10 cellular contexts compared by ENCODE assay signal in the genomic region with DNA sequence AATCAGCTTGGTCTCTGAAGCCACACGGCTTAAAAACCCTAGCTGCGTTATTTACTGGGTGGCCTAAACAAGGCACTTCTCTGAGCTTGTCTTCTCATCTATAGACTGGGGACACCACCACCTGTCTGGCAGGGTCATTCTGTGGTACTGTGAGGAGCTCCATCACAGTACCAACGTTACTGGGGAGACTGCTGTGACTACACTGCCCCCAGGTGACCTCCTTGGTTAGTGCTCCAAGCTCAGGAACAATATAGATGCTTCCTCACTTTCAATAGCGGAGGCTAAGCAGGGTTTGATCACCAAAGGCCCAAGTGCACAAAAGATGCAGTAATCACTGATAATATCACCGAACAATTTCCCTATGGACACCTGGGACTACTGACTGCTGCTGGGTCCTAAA. TPM values are rescaled to one million over a fixed set of nuclear protein-coding genes. Genes with fewer than 3 reads are reported as not detected.
DNase-seq lines count a peak whose midpoint lies in the region; ATAC-seq and TF ChIP-seq lines count a peak whose summit lies in the region.
"Had no signal": no experiment of that assay in that cellular context is flagged by ENCODE, and none has a peak within 500 bp of the region (broad histone marks: within the 10 kb centered on the region; RNA-seq: fewer than 3 reads in every experiment).

No MANE protein-coding gene starts in this region.

- no peak overlapping the region for H3K4me3 ChIP-seq in adrenal gland
- no peak overlapping the region for H3K4me3 ChIP-seq in testis
- H3K4me3 ChIP-seq: BLaER1 had no signal

- H3K27ac ChIP-seq in adrenal gland (no peak overlapping the region), testis (no peak overlapping the region)
- H3K27ac ChIP-seq: BLaER1 had no signal

- TF ChIP-seq CTCF in adrenal gland (IDR thresholded peaks at IDR 0.05) (peak; percentile 26 to 68 (median 53)), testis (IDR thresholded peaks at IDR 0.05) (peak in 2 of 3 experiments; percentile 26 to 47)

- DNase-seq in NCI-H2171 treated with DMSO at 0.1 percent for 48 hours (lab: John Stamatoyannopoulos, UW) (peak; percentile 71), NCI-H2171 (lab: John Stamatoyannopoulos, UW) (no peak), NCI-H774 (lab: John Stamatoyannopoulos, UW) (peak; percentile 79), adrenal gland (peak; percentile 45 to 78 (median 60)), iPS-NIHi7 (ENCODE audit: extremely low spot score) (peak; percentile 80), testis (peak; percentile 70)

- H3K9me3 ChIP-seq in adrenal gland (replicated peaks in 1 of 3) = no peaks in the 10 kb centered on the region
- no peaks in the 10 kb centered on the region for H3K9me3 ChIP-seq in testis
- H3K9me3 ChIP-seq: BLaER1 had no signal

- intact Hi-C loops in adrenal gland (cut with DNase I) (loop anchor here in 1 of 2 donors (5.0 kb wide), 1 partner anchor 55 kb away; no protein-coding TSS in a partner anchor), testis (cut with DNase I; ENCODE audit: low total_unique reads) (no loop called here)

- WGBS in adrenal gland, 4 donors = 48 to 57% (median 51%) methylated on average over 4 to 5 of the region's 5 CpGs
- WGBS in testis, 2 donors = 69 to 75% methylated on average over 4 to 5 of the region's 5 CpGs

- peaks cover 0 to 17% of the 10 kb centered on the region in 2 donors for H3K36me3 ChIP-seq in adrenal gland (replicated peaks in 1 of 2)
- H3K36me3 ChIP-seq in testis (ENCODE audit: low read depth, missing control alignments) = no peaks in the 10 kb centered on the region

- H3K27me3 ChIP-seq in adrenal gland (no peaks in the 10 kb centered on the region), testis (no peaks in the 10 kb centered on the region)
- H3K27me3 ChIP-seq: BLaER1 had no signal

- TF ChIP-seq POLR2A in adrenal gland (IDR thresholded peaks at IDR 0.05) (no peak), testis (IDR thresholded peaks at IDR 0.05) (no peak)

- ATAC-seq in HG02981 (IDR thresholded peaks at IDR 0.05; ENCODE audit: unreplicated experiment) (peak; percentile 67), HG03095 (IDR thresholded peaks at IDR 0.05; ENCODE audit: unreplicated experiment) (no peak)

- H3K4me1 ChIP-seq in adrenal gland (replicated peaks in 1 of 2) = peaks cover 0 to 4% of the 10 kb centered on the region in 2 donors
- no peaks in the 10 kb centered on the region for H3K4me1 ChIP-seq in testis
- H3K4me1 ChIP-seq: BLaER1 had no signal

RNA-seq across cellular contexts. Expression of gene PRPF19, which starts 18.9 kb away (rescaled TPM):
- total RNA-seq in adrenal gland = 100 to 1,000 TPM in 3 of 8 donors, 10 to 100 TPM in 5; 81.5 to 129 (median 98.2) TPM
- polyA plus RNA-seq in adrenal gland = 100 to 1,000 TPM; 101 to 107 (median 103) TPM
- 100 to 1,000 TPM in 1 of 2 donors, 10 to 100 TPM in 1; 79.8 to 109 TPM for total RNA-seq in testis
- polyA plus RNA-seq in testis (ENCODE audit: insufficient read depth, low read depth, low replicate concordance) = 71.6 TPM

RNA-seq across cellular contexts. Expression of gene ZP1, which starts 20.2 kb away (rescaled TPM):
- total RNA-seq in adrenal gland = 1 to 10 TPM in 2 of 8 donors, under 1 TPM in 4, not detected in 2; 0.25 to 1.5 (median 0.71) TPM
- 1 to 10 TPM in 1 of 3 donors, under 1 TPM in 2; 0.24 to 1.4 (median 0.48) TPM for polyA plus RNA-seq in adrenal gland
- total RNA-seq in testis = 1 to 10 TPM; 3.5 to 4.0 TPM
- polyA plus RNA-seq in testis (ENCODE audit: insufficient read depth, low read depth, low replicate concordance) = 11.2 TPM
- total RNA-seq: activated CD8-positive, alpha-beta memory T cell treated with anti-CD3 and anti-CD28 coated beads for 36 hours had no signal

RNA-seq across cellular contexts. Expression of gene TMEM109, which starts 26.4 kb away (rescaled TPM):
- total RNA-seq in adrenal gland (100 to 1,000 TPM in 3 of 8 donors, 10 to 100 TPM in 5; 59.7 to 115 (median 91.5) TPM), testis (10 to 100 TPM; 28.1 to 46.7 TPM)
- polyA plus RNA-seq in adrenal gland (10 to 100 TPM; 38.0 to 66.3 (median 65.0) TPM), testis (ENCODE audit: insufficient read depth, low read depth, low replicate concordance) (59.1 TPM)

RNA-seq across cellular contexts. Expression of gene PTGDR2, which starts 31.8 kb away (rescaled TPM):
- under 1 TPM in 2 of 8 donors, not detected in 6; 0.18 to 0.27 TPM for total RNA-seq in adrenal gland
- under 1 TPM in 2 of 3 donors, not detected in 1; 0.17 to 0.24 TPM for polyA plus RNA-seq in adrenal gland
- total RNA-seq in testis = 1 to 10 TPM in 1 of 2 donors, under 1 TPM in 1; 0.81 to 1.5 TPM
- 0.28 TPM for polyA plus RNA-seq in testis (ENCODE audit: insufficient read depth, low read depth, low replicate concordance)

RNA-seq across cellular contexts. Expression of gene TMEM132A, which starts 36.7 kb away (rescaled TPM):
- 10 to 100 TPM; 14.4 to 66.1 (median 36.5) TPM for total RNA-seq in adrenal gland
- polyA plus RNA-seq in adrenal gland = 10 to 100 TPM in 2 of 3 donors, 1 to 10 TPM in 1; 3.4 to 48.9 (median 37.9) TPM
- total RNA-seq in testis = 10 to 100 TPM; 21.7 to 39.0 TPM
- polyA plus RNA-seq in testis (ENCODE audit: insufficient read depth, low read depth, low replicate concordance) = 17.8 TPM
